ENCODE assay signal across 11 cellular contexts in genomic region chr5:159459951-159460538, GRCh38.
DNase-seq lines count a peak whose midpoint lies in the region; ATAC-seq and TF ChIP-seq lines count a peak whose summit lies in the region.
"Had no signal": no experiment of that assay in that cellular context is flagged by ENCODE, and none has a peak within 500 bp of the region (broad histone marks: within the 10 kb centered on the region; RNA-seq: fewer than 3 reads in every experiment).

No MANE protein-coding gene starts in this region.

- no peak overlapping the region for H3K4me3 ChIP-seq in uterus
- H3K4me3 ChIP-seq: pancreas had no signal

- H3K4me3 Mint-ChIP-seq in memory B cell = no peak overlapping the region
- no peak overlapping the region for H3K4me3 Mint-ChIP-seq in stimulated activated effector memory CD8-positive, alpha-beta T cell treated with anti-CD3 and anti-CD28 coated beads, Interleukin-12 subunit alpha, Interleukin-12 subunit beta, amount 100 ng/mL, for 72 hours

- ATAC-seq in HG02884 (IDR thresholded peaks at IDR 0.05; ENCODE audit: unreplicated experiment) (peak; percentile 17), memory B cell (ENCODE audit: low read depth) (peak; percentile 30), HG02840 (IDR thresholded peaks at IDR 0.05; ENCODE audit: low FRiP score, unreplicated experiment) (no peak)
- ATAC-seq in stimulated activated effector memory CD8-positive, alpha-beta T cell treated with anti-CD3 and anti-CD28 coated beads, Interleukin-12 subunit alpha, Interleukin-12 subunit beta, amount 100 ng/mL, for 72 hours = no peak
- ATAC-seq: pancreas had no signal

- no peak for TF ChIP-seq POLR2A in uterus (IDR thresholded peaks at IDR 0.05)

- H3K27ac Mint-ChIP-seq in memory B cell = peak overlapping the region; percentile 83
- H3K27ac Mint-ChIP-seq in stimulated activated effector memory CD8-positive, alpha-beta T cell treated with anti-CD3 and anti-CD28 coated beads, Interleukin-12 subunit alpha, Interleukin-12 subunit beta, amount 100 ng/mL, for 72 hours = no peak overlapping the region

- H3K36me3 Mint-ChIP-seq in memory B cell = no peaks in the 10 kb centered on the region
- peaks cover 25% of the 10 kb centered on the region for H3K36me3 Mint-ChIP-seq in stimulated activated effector memory CD8-positive, alpha-beta T cell treated with anti-CD3 and anti-CD28 coated beads, Interleukin-12 subunit alpha, Interleukin-12 subunit beta, amount 100 ng/mL, for 72 hours

- H3K9me3 ChIP-seq in uterus = no peaks in the 10 kb centered on the region
- H3K9me3 ChIP-seq: pancreas had no signal

- H3K4me1 ChIP-seq in uterus = no peaks in the 10 kb centered on the region
- H3K4me1 ChIP-seq: pancreas had no signal

- no peaks in the 10 kb centered on the region for H3K36me3 ChIP-seq in uterus
- H3K36me3 ChIP-seq: pancreas had no signal

- intact Hi-C loops in uterus (cut with DNase I; ENCODE audit: low total_unique reads) = no loop called here

- no peak for TF ChIP-seq CTCF in uterus (IDR thresholded peaks at IDR 0.05)

- peaks cover 37% of the 10 kb centered on the region for H3K4me1 Mint-ChIP-seq in memory B cell
- H3K4me1 Mint-ChIP-seq in stimulated activated effector memory CD8-positive, alpha-beta T cell treated with anti-CD3 and anti-CD28 coated beads, Interleukin-12 subunit alpha, Interleukin-12 subunit beta, amount 100 ng/mL, for 72 hours = peaks cover 44% of the 10 kb centered on the region

- no peaks in the 10 kb centered on the region for H3K27me3 ChIP-seq in uterus
- H3K27me3 ChIP-seq: pancreas had no signal

- DNase-seq in GM03348 (ENCODE audit: low spot score) (peak; percentile 22), SKM-1 (lab: John Stamatoyannopoulos, UW; ENCODE audit: unreplicated experiment) (peak; percentile 63), memory B cell (ENCODE audit: low spot score in 2 of 2) (no peak), uterus (no peak)
- no peak for DNase-seq in stimulated activated effector memory CD8-positive, alpha-beta T cell treated with anti-CD3 and anti-CD28 coated beads, Interleukin-12 subunit alpha, Interleukin-12 subunit beta, amount 100 ng/mL, for 72 hours (ENCODE audit: low spot score in 2 of 2)
- DNase-seq: anterior cingulate cortex, NCI-H1694, pancreas, T1000 had no signal

- H3K9me3 Mint-ChIP-seq in memory B cell = no peaks in the 10 kb centered on the region
- no peaks in the 10 kb centered on the region for H3K9me3 Mint-ChIP-seq in stimulated activated effector memory CD8-positive, alpha-beta T cell treated with anti-CD3 and anti-CD28 coated beads, Interleukin-12 subunit alpha, Interleukin-12 subunit beta, amount 100 ng/mL, for 72 hours

- H3K27ac ChIP-seq in uterus = no peak overlapping the region
- H3K27ac ChIP-seq: pancreas had no signal

- no peaks in the 10 kb centered on the region for H3K27me3 Mint-ChIP-seq in memory B cell

Comparison
In these comparisons a context has a peak if more than half of its experiments do, and no peak if none do; other contexts are left out.
1. DNase-seq: peak in GM03348 (single experiment) and SKM-1 (single experiment); none in memory B cell (0 of 2), uterus (0 of 2) and stimulated activated effector memory CD8-positive, alpha-beta T cell treated with anti-CD3 and anti-CD28 coated beads, Interleukin-12 subunit alpha, Interleukin-12 subunit beta, amount 100 ng/mL, for 72 hours (0 of 2).
2. ATAC-seq: peak in HG02884 (single experiment) and memory B cell (single experiment); none in HG02840 (single experiment) and stimulated activated effector memory CD8-positive, alpha-beta T cell treated with anti-CD3 and anti-CD28 coated beads, Interleukin-12 subunit alpha, Interleukin-12 subunit beta, amount 100 ng/mL, for 72 hours (single experiment).